ENCODE assay signal across 5 cellular contexts in genomic region chr1:109668123-109668800, GRCh38. TPM values are rescaled to one million over a fixed set of nuclear protein-coding genes. Genes with fewer than 3 reads are reported as not detected.
A peak's percentile ranks its signal among the peaks of the same experiment; 100 is the strongest.
DNase-seq lines count a peak whose midpoint lies in the region; ATAC-seq, FAIRE-seq and TF ChIP-seq lines count a peak whose summit lies in the region.

No MANE protein-coding gene starts in this region.

- BruUV-seq in Panc1 (replicated peaks; lab: Mats Ljungman, UMichigan) = no TSS peak

- ATAC-seq in Panc1 (peak; percentile 44), heart left ventricle (peak in 3 of 4 donors; percentile 9 to 36 (median 21))

- DNase-seq in Panc1 (ENCODE audit: low read depth, low spot score) (no peak), heart left ventricle (no peak), suprapubic skin (ENCODE audit: low spot score in 2 of 2) (no peak), small intestine (no peak)
- no peak for DNase-seq in stimulated activated CD4-positive, alpha-beta T cell treated with anti-CD3 and anti-CD28 coated beads, Interleukin-12 subunit alpha, Interleukin-12 subunit beta, amount 100 ng/mL, for 4 hours

- CTCF ChIA-PET in Panc1 (lab: Charles Lee) = no interaction called here

- H3K27ac ChIP-seq in Panc1 (ENCODE audit: low read length) = no peak overlapping the region
- H3K27ac ChIP-seq in heart left ventricle = peak overlapping the region in 9 of 12 donors; percentile 13 to 68 (median 54)
- H3K27ac ChIP-seq in suprapubic skin = no peak overlapping the region
- no peak overlapping the region for H3K27ac ChIP-seq in small intestine (ENCODE audit: low read depth in 1 of 2, low read length in 1 of 2)

- no peak for FAIRE-seq in small intestine (lab: Jason Lieb, UNC)

- in situ Hi-C loops in Panc1 (cut with HindIII; ENCODE audit: low pct_unique_long_range_greater_than_20kb, low sequenced_read_pairs) = no loop called here

- H3K27me3 ChIP-seq in Panc1 (ENCODE audit: control insufficient read depth, insufficient read depth, low read length) (no peaks in the 10 kb centered on the region), heart left ventricle (no peaks in the 10 kb centered on the region), suprapubic skin (no peaks in the 10 kb centered on the region), small intestine (ENCODE audit: control insufficient read depth in 2 of 2, insufficient read depth in 2 of 2, low read length in 2 of 2) (no peaks in the 10 kb centered on the region)

- TF ChIP-seq CTCF in Panc1 (IDR thresholded peaks at IDR 0.05) (no peak), heart left ventricle (IDR thresholded peaks at IDR 0.05) (no peak), suprapubic skin (IDR thresholded peaks at IDR 0.05) (no peak)

- TF ChIP-seq POLR2A in heart left ventricle (IDR thresholded peaks at IDR 0.05) (no peak), suprapubic skin (IDR thresholded peaks at IDR 0.05) (no peak)

- POLR2A ChIA-PET in Panc1 (lab: Charles Lee) = interaction anchor here (0.6 to 0.9 kb wide), 2 partner anchors 28 to 96 kb away, joined by 3 read pairs; no protein-coding TSS in a partner anchor

- H3K36me3 ChIP-seq in Panc1 (ENCODE audit: control insufficient read depth, insufficient read depth, low read length) = no peaks in the 10 kb centered on the region
- peaks cover 0 to 23% (median 7%) of the 10 kb centered on the region in 9 donors for H3K36me3 ChIP-seq in heart left ventricle
- peaks cover 9% of the 10 kb centered on the region for H3K36me3 ChIP-seq in suprapubic skin
- no peaks in the 10 kb centered on the region for H3K36me3 ChIP-seq in small intestine (ENCODE audit: control insufficient read depth in 2 of 2, insufficient read depth in 2 of 2, low read length in 2 of 2)

- H3K9me3 ChIP-seq in Panc1 (ENCODE audit: control insufficient read depth, insufficient read depth, low read depth, low read length) (no peaks in the 10 kb centered on the region), heart left ventricle (no peaks in the 10 kb centered on the region), suprapubic skin (no peaks in the 10 kb centered on the region), small intestine (ENCODE audit: control insufficient read depth, low read depth) (no peaks in the 10 kb centered on the region)

- WGBS in heart left ventricle, 4 donors = 4 to 10% (median 7%) methylated on average over 7 to 26 of the region's 26 CpGs
- 4% methylated on average over 8 of the region's 26 CpGs for WGBS in suprapubic skin
- WGBS in small intestine, 3 donors = 5 to 15% (median 9%) methylated on average over 21 to 26 of the region's 26 CpGs

- TF ChIP-seq EP300 in suprapubic skin (IDR thresholded peaks at IDR 0.05) = no peak

- H3K4me3 ChIP-seq in Panc1 (ENCODE audit: low read depth in 2 of 2, low read length in 2 of 2) (peak overlapping the region; percentile 18 to 39), heart left ventricle (peak overlapping the region; percentile 31 to 73 (median 62)), suprapubic skin (peak overlapping the region; percentile 60), small intestine (ENCODE audit: low read depth in 1 of 2, low read length in 2 of 2) (peak overlapping the region in 1 of 2 donors; percentile 37)

- H3K4me1 ChIP-seq in Panc1 (ENCODE audit: control insufficient read depth, insufficient read depth, low read length) = no peaks in the 10 kb centered on the region
- peaks cover 0 to 12% (median 7%) of the 10 kb centered on the region in 12 donors for H3K4me1 ChIP-seq in heart left ventricle
- peaks cover 20% of the 10 kb centered on the region for H3K4me1 ChIP-seq in suprapubic skin
- peaks cover 0 to 2% of the 10 kb centered on the region in 2 donors for H3K4me1 ChIP-seq in small intestine (ENCODE audit: control insufficient read depth in 2 of 2, insufficient read depth in 1 of 2, low read depth in 1 of 2, low read length in 1 of 2)

- intact Hi-C loops in Panc1 (cut with micrococcal nuclease; ENCODE audit: unreplicated experiment) (no loop called here), heart left ventricle (cut with DNase I) (loop anchor here in 1 of 10 donors (5.0 kb wide), 1 partner anchor 84 kb away; no protein-coding TSS in a partner anchor)

RNA-seq across cellular contexts. Expression of gene GSTM2, which starts 0.4 kb away (rescaled TPM):
- total RNA-seq in Panc1 (2021; ENCODE audit: unreplicated experiment) (10.2 TPM), heart left ventricle (10 to 100 TPM; 41.8 to 86.2 (median 62.3) TPM), suprapubic skin (100 to 1,000 TPM; 103 to 366 (median 186) TPM)
- 12.9 TPM for polyA plus RNA-seq in Panc1 (2012; ENCODE audit: insufficient read length)
- polyA plus RNA-seq in heart left ventricle (100 to 1,000 TPM in 1 of 2 donors, 10 to 100 TPM in 1; 20.5 to 101 TPM), small intestine (10 to 100 TPM; 29.4 to 66.2 (median 42.2) TPM)

RNA-seq across cellular contexts. Expression of gene GSTM4, which starts 12.4 kb away (rescaled TPM):
- total RNA-seq in Panc1 (2021; ENCODE audit: unreplicated experiment) (22.0 TPM), heart left ventricle (10 to 100 TPM; 29.2 to 48.4 (median 44.5) TPM), suprapubic skin (10 to 100 TPM; 18.7 to 41.1 (median 32.3) TPM)
- polyA plus RNA-seq in Panc1 (2012; ENCODE audit: insufficient read length) = 15.3 TPM
- polyA plus RNA-seq in heart left ventricle (10 to 100 TPM; 21.7 to 42.1 TPM), small intestine (100 to 1,000 TPM; 194 to 316 (median 217) TPM)

RNA-seq across cellular contexts. Expression of gene GSTM1, which starts 19.4 kb away (rescaled TPM):
- total RNA-seq in Panc1 (2021; ENCODE audit: unreplicated experiment) (not detected), heart left ventricle (10 to 100 TPM in 5 of 9 donors, not detected in 4; 17.9 to 60.0 (median 26.8) TPM), suprapubic skin (10 to 100 TPM in 1 of 4 donors, not detected in 3; 48.2 TPM)
- 0.75 TPM for polyA plus RNA-seq in Panc1 (2012; ENCODE audit: insufficient read length)
- polyA plus RNA-seq in heart left ventricle (10 to 100 TPM in 1 of 2 donors, under 1 TPM in 1; 0.10 to 39.5 TPM), small intestine (100 to 1,000 TPM in 2 of 3 donors, 1 to 10 TPM in 1; 2.7 to 175 (median 101) TPM)

RNA-seq across cellular contexts. Expression of gene GSTM5, which starts 43.8 kb away (rescaled TPM):
- total RNA-seq in Panc1 (2021; ENCODE audit: unreplicated experiment) (not detected), heart left ventricle (1 to 10 TPM in 7 of 9 donors, under 1 TPM in 1, not detected in 1; 0.58 to 9.0 (median 2.2) TPM), suprapubic skin (1 to 10 TPM in 2 of 4 donors, under 1 TPM in 1, not detected in 1; 0.38 to 2.6 (median 1.4) TPM)
- not detected for polyA plus RNA-seq in Panc1 (2012; ENCODE audit: insufficient read length)
- polyA plus RNA-seq in heart left ventricle (1 to 10 TPM in 1 of 2 donors, under 1 TPM in 1; 0.49 to 1.4 TPM), small intestine (1 to 10 TPM in 2 of 3 donors, not detected in 1; 1.1 to 3.0 TPM)

RNA-seq across cellular contexts. Expression of gene AMPD2, which starts 48.6 kb away (rescaled TPM):
- total RNA-seq in Panc1 (2021; ENCODE audit: unreplicated experiment) = 85.8 TPM
- 58.1 TPM for polyA plus RNA-seq in Panc1 (2012; ENCODE audit: insufficient read length)
- total RNA-seq in heart left ventricle = 10 to 100 TPM in 5 of 9 donors, 1 to 10 TPM in 4; 7.5 to 29.9 (median 10.0) TPM
- 10 to 100 TPM in 1 of 2 donors, 1 to 10 TPM in 1; 7.4 to 17.1 TPM for polyA plus RNA-seq in heart left ventricle
- total RNA-seq in suprapubic skin = 10 to 100 TPM; 48.4 to 69.1 (median 58.1) TPM
- polyA plus RNA-seq in small intestine = 10 to 100 TPM; 25.9 to 38.3 (median 32.0) TPM

Comparison
In these comparisons a context has a peak if more than half of its experiments do, and no peak if none do; other contexts are left out.
1. H3K27ac ChIP-seq: peak in heart left ventricle (9 of 12); none in Panc1 (single experiment), suprapubic skin (single experiment) and small intestine (0 of 2).